11 cellular contexts compared by ENCODE assay signal in genomic region chr2:28606986-28607441, GRCh38.
DNase-seq lines count a peak whose midpoint lies in the region; ATAC-seq and TF ChIP-seq lines count a peak whose summit lies in the region.
"Had no signal": no experiment of that assay in that cellular context is flagged by ENCODE, and none has a peak within 500 bp of the region (broad histone marks: within the 10 kb centered on the region; RNA-seq: fewer than 3 reads in every experiment).

No MANE protein-coding gene starts in this region.

- intact Hi-C loops in prostate gland (cut with DNase I) = loop anchor here (5.0 kb wide), 1 partner anchor 35 kb away; no protein-coding TSS in a partner anchor
- intact Hi-C loops in activated T-helper 2 cell treated with anti-CD3 and anti-CD28 coated beads, Interferon-gamma antibody, Interleukin-2, Interleukin-4, amounts not matched to agents 10 μg/mL and 5 μg/mL and 100 μg/mL, durations not matched to agents 14 hours and 24 hours and 36 hours (cut with micrococcal nuclease) = no loop called here

- peaks cover 21% of the 10 kb centered on the region for H3K4me1 ChIP-seq in prostate gland (replicated peaks)

- no peak for TF ChIP-seq POLR2A in prostate gland (IDR thresholded peaks at IDR 0.05)

- TF ChIP-seq CTCF in fibroblast of the aortic adventitia (IDR thresholded peaks at IDR 0.05; ENCODE audit: insufficient read depth, low read length) (peak; percentile 22), prostate gland (IDR thresholded peaks at IDR 0.05) (no peak)

- ATAC-seq in GM21447 (IDR thresholded peaks at IDR 0.05; ENCODE audit: unreplicated experiment) = no peak

- H3K27me3 ChIP-seq in prostate gland (replicated peaks; ENCODE audit: insufficient read depth) = no peaks in the 10 kb centered on the region

- no peak overlapping the region for H3K4me3 ChIP-seq in fibroblast of the aortic adventitia (ENCODE audit: low read depth, low read length)
- H3K4me3 ChIP-seq in prostate gland = no peak overlapping the region

- in situ Hi-C loops in SK-MEL-5 (cut with HindIII; ENCODE audit: low pct_unique_long_range_greater_than_20kb, low sequenced_read_pairs) = no loop called here

- H3K27ac ChIP-seq in prostate gland = peak overlapping the region; percentile 72 to 76

- DNase-seq in ELF-1 (ENCODE audit: low read depth, low spot score) (peak; percentile 96), SK-MEL-5 (ENCODE audit: low read depth, low spot score) (peak; percentile 30), fibroblast of the aortic adventitia (ENCODE audit: low read depth) (no peak), prostate gland (ENCODE audit: low spot score) (no peak), COR-L47 (lab: John Stamatoyannopoulos, UW) (no peak), putamen (ENCODE audit: low spot score) (no peak)
- no peak for DNase-seq in activated T-helper 2 cell treated with anti-CD3 and anti-CD28 coated beads, Interferon-gamma antibody, Interleukin-2, Interleukin-4, amounts not matched to agents 10 μg/mL and 5 μg/mL and 100 μg/mL, durations not matched to agents 14 hours and 24 hours and 36 hours (ENCODE audit: low spot score)
- DNase-seq: immature natural killer cell, T-cell had no signal

- H3K27ac Mint-ChIP-seq in activated T-helper 2 cell treated with anti-CD3 and anti-CD28 coated beads, Interferon-gamma antibody, Interleukin-2, Interleukin-4, amounts not matched to agents 10 μg/mL and 5 μg/mL and 100 μg/mL, durations not matched to agents 14 hours and 24 hours and 36 hours = no peak overlapping the region

- H3K36me3 Mint-ChIP-seq in activated T-helper 2 cell treated with anti-CD3 and anti-CD28 coated beads, Interferon-gamma antibody, Interleukin-2, Interleukin-4, amounts not matched to agents 10 μg/mL and 5 μg/mL and 100 μg/mL, durations not matched to agents 14 hours and 24 hours and 36 hours (ENCODE audit: low read depth) = peaks cover 13% of the 10 kb centered on the region
- H3K36me3 Mint-ChIP-seq: immature natural killer cell had no signal

- H3K9me3 ChIP-seq in prostate gland = no peaks in the 10 kb centered on the region

- WGBS in prostate gland = 63% methylated on average over 5 of the region's 5 CpGs

- H3K9me3 Mint-ChIP-seq in activated T-helper 2 cell treated with anti-CD3 and anti-CD28 coated beads, Interferon-gamma antibody, Interleukin-2, Interleukin-4, amounts not matched to agents 10 μg/mL and 5 μg/mL and 100 μg/mL, durations not matched to agents 14 hours and 24 hours and 36 hours = no peaks in the 10 kb centered on the region
- H3K9me3 Mint-ChIP-seq: IgD-negative memory B cell, immature natural killer cell, T-cell had no signal

- H3K4me3 Mint-ChIP-seq in activated T-helper 2 cell treated with anti-CD3 and anti-CD28 coated beads, Interferon-gamma antibody, Interleukin-2, Interleukin-4, amounts not matched to agents 10 μg/mL and 5 μg/mL and 100 μg/mL, durations not matched to agents 14 hours and 24 hours and 36 hours (ENCODE audit: low read depth) = no peak overlapping the region
- H3K4me3 Mint-ChIP-seq: IgD-negative memory B cell, immature natural killer cell, T-cell had no signal

- no peaks in the 10 kb centered on the region for H3K36me3 ChIP-seq in prostate gland

- H3K27me3 Mint-ChIP-seq in activated T-helper 2 cell treated with anti-CD3 and anti-CD28 coated beads, Interferon-gamma antibody, Interleukin-2, Interleukin-4, amounts not matched to agents 10 μg/mL and 5 μg/mL and 100 μg/mL, durations not matched to agents 14 hours and 24 hours and 36 hours (ENCODE audit: low read depth) = no peaks in the 10 kb centered on the region
- H3K27me3 Mint-ChIP-seq: IgD-negative memory B cell, T-cell had no signal

- H3K4me1 Mint-ChIP-seq in activated T-helper 2 cell treated with anti-CD3 and anti-CD28 coated beads, Interferon-gamma antibody, Interleukin-2, Interleukin-4, amounts not matched to agents 10 μg/mL and 5 μg/mL and 100 μg/mL, durations not matched to agents 14 hours and 24 hours and 36 hours (ENCODE audit: low read depth) = peaks cover 33% of the 10 kb centered on the region
- H3K4me1 Mint-ChIP-seq: IgD-negative memory B cell, immature natural killer cell had no signal

Comparison
In these comparisons a context has a peak if more than half of its experiments do, and no peak if none do; other contexts are left out.
1. DNase-seq: peak in ELF-1 (single experiment) and SK-MEL-5 (single experiment); none in fibroblast of the aortic adventitia (single experiment), prostate gland (single experiment), COR-L47 (single experiment), putamen (single experiment) and activated T-helper 2 cell treated with anti-CD3 and anti-CD28 coated beads, Interferon-gamma antibody, Interleukin-2, Interleukin-4, amounts not matched to agents 10 μg/mL and 5 μg/mL and 100 μg/mL, durations not matched to agents 14 hours and 24 hours and 36 hours (single experiment).